ENCODE assay signal across 8 cellular contexts in genomic region chr2:28391564-28392296, GRCh38. TPM values are rescaled to one million over a fixed set of nuclear protein-coding genes. Genes with fewer than 3 reads are reported as not detected.
DNase-seq lines count a peak whose midpoint lies in the region; ATAC-seq and TF ChIP-seq lines count a peak whose summit lies in the region.

No MANE protein-coding gene starts in this region.

- in situ Hi-C loops in SK-MEL-5 (cut with HindIII; ENCODE audit: low pct_unique_long_range_greater_than_20kb, low sequenced_read_pairs) = no loop called here

- peak; percentile 30 for ATAC-seq in GM21737 (IDR thresholded peaks at IDR 0.05; ENCODE audit: unreplicated experiment)
- peak; percentile 17 to 38 for ATAC-seq in activated naive CD4-positive, alpha-beta T cell treated with anti-CD3 and anti-CD28 coated beads, Interleukin-2, amount 50 U/mL, for 72 hours

- TF ChIP-seq EP300 in Ishikawa (IDR thresholded peaks at IDR 0.05; ENCODE audit: borderline replicate concordance) = no peak

- H3K9ac ChIP-seq in parathyroid adenoma = peak overlapping the region; percentile 84

- H2AFZ ChIP-seq in parathyroid adenoma = peak overlapping the region; percentile 97

- no peaks in the 10 kb centered on the region for H3K79me2 ChIP-seq in parathyroid adenoma

- peaks cover 12 to 13% of the 10 kb centered on the region in 2 donors for H3K36me3 Mint-ChIP-seq in activated naive CD4-positive, alpha-beta T cell treated with anti-CD3 and anti-CD28 coated beads, Interleukin-2, amount 50 U/mL, for 72 hours

- H3K27ac ChIP-seq in parathyroid adenoma = peak overlapping the region; percentile 97

- peaks cover 12% of the 10 kb centered on the region for H3K4me1 ChIP-seq in parathyroid adenoma

- H3K4me2 ChIP-seq in parathyroid adenoma (ENCODE audit: low read length) = peak overlapping the region; percentile 76

- no peak for TF ChIP-seq CTCF in parathyroid adenoma (IDR thresholded peaks at IDR 0.05)

- peak; percentile 93 for DNase-seq in EH (ENCODE audit: low read depth)
- DNase-seq in SK-MEL-5 (ENCODE audit: low read depth, low spot score) = peak; percentile 70
- peak in 1 of 2 donors; percentile 70 for DNase-seq in activated naive CD4-positive, alpha-beta T cell treated with anti-CD3 and anti-CD28 coated beads, Interleukin-2, amount 50 U/mL, for 72 hours (ENCODE audit: low spot score in 2 of 2)
- DNase-seq in head of caudate nucleus = peak in 35 of 42 donors; percentile 10 to 80 (median 49)
- DNase-seq in cerebellar nuclear complex (lab: John Stamatoyannopoulos, UW) = no peak

- H3K4me3 ChIP-seq in parathyroid adenoma (ENCODE audit: low read depth, low read length) = peak overlapping the region; percentile 76

- no peaks in the 10 kb centered on the region for H3K9me3 ChIP-seq in parathyroid adenoma (ENCODE audit: control insufficient read depth, low read length)

- no peak for TF ChIP-seq RAD21 in Ishikawa (IDR thresholded peaks at IDR 0.05; ENCODE audit: low read depth)

- H3K36me3 ChIP-seq in parathyroid adenoma (ENCODE audit: control insufficient read depth, insufficient read depth, low read length) = no peaks in the 10 kb centered on the region

- peak overlapping the region in 1 of 2 donors; percentile 94 for H3K27ac Mint-ChIP-seq in activated naive CD4-positive, alpha-beta T cell treated with anti-CD3 and anti-CD28 coated beads, Interleukin-2, amount 50 U/mL, for 72 hours

- intact Hi-C loops in head of caudate nucleus (cut with DNase I) = loop anchor here (2.0 kb wide), 1 partner anchor 501 kb away; the partner anchor contains the start of genes BABAM2 and RBKS

- H3K27me3 ChIP-seq in parathyroid adenoma (ENCODE audit: control insufficient read depth, insufficient read depth, low read length) = no peaks in the 10 kb centered on the region

- peaks cover 0 to 4% of the 10 kb centered on the region in 2 donors for H3K9me3 Mint-ChIP-seq in activated naive CD4-positive, alpha-beta T cell treated with anti-CD3 and anti-CD28 coated beads, Interleukin-2, amount 50 U/mL, for 72 hours

TF ChIP-seq in Ishikawa, 13 proteins besides CTCF, POLR2A, EP300 and RAD21:
- TF ChIP-seq TEAD4 (IDR thresholded peaks at IDR 0.05) (0 out of 2 replicates have a peak, but pooled peaks have one; percentile 12), TAF1 (IDR thresholded peaks at IDR 0.05; ENCODE audit: low read depth) (no peak; the same call in 1 of the 2 replicates)

RNA-seq across cellular contexts. Expression of gene FOSL2, which starts 0.9 kb away (rescaled TPM):
- 16.8 and 19.1 TPM in 2 replicates for total RNA-seq in SK-MEL-5 (2014; rRNA removed; shearing (Covaris generic))
- 15.7 and 19.8 TPM in 2 replicates for polyA plus RNA-seq in SK-MEL-5 (2015; cell fraction: cytosol; rRNA removed)
- 13.5 and 18.2 TPM in 2 replicates for polyA plus RNA-seq in SK-MEL-5 (2015; cell fraction: nucleus; rRNA removed)
- total RNA-seq in activated naive CD4-positive, alpha-beta T cell treated with anti-CD3 and anti-CD28 coated beads, Interleukin-2, amount 50 U/mL, for 72 hours = 100 to 1,000 TPM in 1 of 2 donors, 10 to 100 TPM in 1; 99.3 to 153 TPM

Comparison
In these comparisons a context has a peak if more than half of its experiments do, and no peak if none do; other contexts are left out.
1. DNase-seq: peak in EH (single experiment), SK-MEL-5 (single experiment) and head of caudate nucleus (35 of 42); none in cerebellar nuclear complex (0 of 2).